ENCODE assay signal across 8 cellular contexts in the genomic region with DNA sequence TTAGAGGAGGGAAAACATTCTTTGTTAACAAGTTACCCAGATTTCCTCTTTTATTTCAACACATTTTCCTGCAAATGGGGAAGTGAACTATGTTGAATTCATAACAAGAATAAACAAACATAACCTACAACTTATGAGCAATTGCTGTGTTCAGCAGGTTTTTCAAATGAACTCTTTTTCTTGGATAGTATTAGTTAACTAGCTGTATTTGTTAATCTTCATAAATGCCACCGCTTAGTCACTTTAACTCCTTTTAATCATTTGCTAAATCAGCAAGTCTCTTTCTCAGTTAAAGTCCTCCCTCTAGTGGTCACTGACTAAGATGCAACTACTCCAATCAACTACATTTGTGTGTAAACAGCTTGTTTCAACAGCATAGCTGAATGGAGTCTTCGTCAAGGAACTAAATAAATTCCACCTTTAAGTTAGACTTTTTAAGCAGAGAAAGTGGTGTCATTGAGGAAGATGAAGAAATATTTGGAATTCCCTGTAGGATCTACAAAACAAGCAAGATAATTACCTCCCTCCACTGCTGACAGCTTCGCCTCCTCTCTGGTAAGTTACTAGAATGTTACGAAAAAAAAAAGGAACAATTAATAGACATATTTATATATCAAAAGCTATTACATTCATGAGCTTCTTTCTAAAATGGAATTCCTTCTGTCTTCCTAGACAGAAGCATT.
A peak's percentile ranks its signal among the peaks of the same experiment; 100 is the strongest.
DNase-seq lines count a peak whose midpoint lies in the region; ATAC-seq and TF ChIP-seq lines count a peak whose summit lies in the region.

No MANE protein-coding gene starts in this region.

- H3K4me3 ChIP-seq in cardiac fibroblast (replicated peaks in 1 of 2; ENCODE audit: low read depth in 2 of 2, low read length in 2 of 2): no peak overlapping the region

- no peaks in the 10 kb centered on the region for H3K27me3 Mint-ChIP-seq in stimulated activated memory B cell treated with anti-CD40 and anti-IgM and Interleukin-4, amounts not matched to agents 10 μg/mL and 1 μg/mL and 100 μg/mL, for 72 hours

- no peaks in the 10 kb centered on the region for H3K9me3 Mint-ChIP-seq in stimulated activated memory B cell treated with anti-CD40 and anti-IgM and Interleukin-4, amounts not matched to agents 10 μg/mL and 1 μg/mL and 100 μg/mL, for 72 hours

- H3K36me3 Mint-ChIP-seq in stimulated activated memory B cell treated with anti-CD40 and anti-IgM and Interleukin-4, amounts not matched to agents 10 μg/mL and 1 μg/mL and 100 μg/mL, for 72 hours: no peaks in the 10 kb centered on the region

- H3K4me1 Mint-ChIP-seq in stimulated activated memory B cell treated with anti-CD40 and anti-IgM and Interleukin-4, amounts not matched to agents 10 μg/mL and 1 μg/mL and 100 μg/mL, for 72 hours: no peaks in the 10 kb centered on the region

- peak; percentile 75 for TF ChIP-seq CTCF in cardiac fibroblast (IDR thresholded peaks at IDR 0.05; ENCODE audit: low read depth, low read length)

- ATAC-seq in GM19351 (IDR thresholded peaks at IDR 0.05; ENCODE audit: unreplicated experiment) (peak; percentile 91), HG03280 (IDR thresholded peaks at IDR 0.05; ENCODE audit: unreplicated experiment) (peak; percentile 83), left lobe of liver (peak; percentile 98)
- no peak for ATAC-seq in stimulated activated memory B cell treated with anti-CD40 and anti-IgM and Interleukin-4, amounts not matched to agents 10 μg/mL and 1 μg/mL and 100 μg/mL, for 72 hours

- H3K27ac Mint-ChIP-seq in stimulated activated memory B cell treated with anti-CD40 and anti-IgM and Interleukin-4, amounts not matched to agents 10 μg/mL and 1 μg/mL and 100 μg/mL, for 72 hours: no peak overlapping the region

- DNase-seq in DMS153 (lab: John Stamatoyannopoulos, UW) (peak; percentile 34), NCI-H748 (lab: John Stamatoyannopoulos, UW; ENCODE audit: unreplicated experiment) (peak; percentile 70), cardiac fibroblast (ENCODE audit: low read depth in 2 of 2) (peak; percentile 86 to 90), left lobe of liver (ENCODE audit: low spot score) (no peak)
- no peak for DNase-seq in activated naive CD4-positive, alpha-beta T cell treated with anti-CD3 and anti-CD28 coated beads, Interleukin-2, amount 50 U/mL, for 16 hours

- H3K4me3 Mint-ChIP-seq in stimulated activated memory B cell treated with anti-CD40 and anti-IgM and Interleukin-4, amounts not matched to agents 10 μg/mL and 1 μg/mL and 100 μg/mL, for 72 hours: no peak overlapping the region

Comparison
In these comparisons a context has a peak if more than half of its experiments do, and no peak if none do; other contexts are left out.
1. DNase-seq: peak in DMS153 (single experiment), NCI-H748 (single experiment) and cardiac fibroblast (2 of 2); none in left lobe of liver (single experiment) and activated naive CD4-positive, alpha-beta T cell treated with anti-CD3 and anti-CD28 coated beads, Interleukin-2, amount 50 U/mL, for 16 hours (single experiment).